16 cellular contexts compared by ENCODE assay signal in genomic region chr20:40562031-40562430, GRCh38.
DNase-seq lines count a peak whose midpoint lies in the region; ATAC-seq, FAIRE-seq and TF ChIP-seq lines count a peak whose summit lies in the region.
"Had no signal": no experiment of that assay in that cellular context is flagged by ENCODE, and none has a peak within 500 bp of the region (broad histone marks: within the 10 kb centered on the region; RNA-seq: fewer than 3 reads in every experiment).

No MANE protein-coding gene starts in this region.

- FAIRE-seq in astrocyte (lab: Jason Lieb, UNC): no peak
- FAIRE-seq: islet of Langerhans had no signal

- no peak overlapping the region for H3K9ac ChIP-seq in astrocyte (ENCODE audit: low read length)

- ATAC-seq in GM21528 (IDR thresholded peaks at IDR 0.05; ENCODE audit: low FRiP score, unreplicated experiment) (no peak), HG03432 (IDR thresholded peaks at IDR 0.05; ENCODE audit: unreplicated experiment) (no peak)
- ATAC-seq: body of pancreas had no signal

- H3K27me3 ChIP-seq in astrocyte (ENCODE audit: insufficient read depth, low read length): no peaks in the 10 kb centered on the region
- H3K27me3 ChIP-seq: body of pancreas had no signal

- TF ChIP-seq CTCF in astrocyte (IDR thresholded peaks at IDR 0.05; ENCODE audit: insufficient read depth, low read depth, low read length): no peak

- no peak overlapping the region for H3K4me2 ChIP-seq in astrocyte (ENCODE audit: low read length)

- no peak overlapping the region for H2AFZ ChIP-seq in astrocyte (ENCODE audit: low read depth, low read length)

- H3K9me3 ChIP-seq in astrocyte (ENCODE audit: insufficient read depth, low read depth, low read length): no peaks in the 10 kb centered on the region
- H3K9me3 ChIP-seq: body of pancreas had no signal

- no peaks in the 10 kb centered on the region for H4K20me1 ChIP-seq in astrocyte (ENCODE audit: insufficient read depth, low read length)

- H3K27ac Mint-ChIP-seq in astrocyte (ENCODE audit: unreplicated experiment): no peak overlapping the region
- H3K27ac Mint-ChIP-seq: stimulated activated naive CD8-positive, alpha-beta T cell treated with anti-CD3 and anti-CD28 coated beads, Interleukin-15, Interleukin-2, amounts not matched to agents 100 ng/mL and 50 ng/mL, for 24 hours had no signal

- no peaks in the 10 kb centered on the region for H3K9me3 Mint-ChIP-seq in astrocyte (ENCODE audit: unreplicated experiment)
- H3K9me3 Mint-ChIP-seq: stimulated activated naive CD8-positive, alpha-beta T cell treated with anti-CD3 and anti-CD28 coated beads, Interleukin-15, Interleukin-2, amounts not matched to agents 100 ng/mL and 50 ng/mL, for 24 hours had no signal

- no peak overlapping the region for H3K4me3 Mint-ChIP-seq in astrocyte (ENCODE audit: unreplicated experiment)
- H3K4me3 Mint-ChIP-seq: stimulated activated naive CD8-positive, alpha-beta T cell treated with anti-CD3 and anti-CD28 coated beads, Interleukin-15, Interleukin-2, amounts not matched to agents 100 ng/mL and 50 ng/mL, for 24 hours had no signal

- peak; percentile 9 to 16 for DNase-seq in NOMO-1 (lab: John Stamatoyannopoulos, UW; ENCODE audit: unreplicated experiment in 2 of 2)
- DNase-seq in NOMO-1 treated with dmso at 0.1 percent for 144 hours (lab: John Stamatoyannopoulos, UW; ENCODE audit: unreplicated experiment): no peak
- peak; percentile 23 for DNase-seq in astrocyte (ENCODE audit: low read depth)
- peak; percentile 87 for DNase-seq in islet precursor cell
- DNase-seq in ureter (ENCODE audit: low spot score): peak; percentile 54
- DNase-seq in UCSD-AML1 (lab: John Stamatoyannopoulos, UW; ENCODE audit: unreplicated experiment): no peak
- DNase-seq: DMS79 treated with DMSO at 0.1 percent for 48 hours, erythroblast, Karpas-422, NCI-H2227 treated with DMSO at 0.1 percent for 48 hours had no signal

- no peak overlapping the region for H3K27ac ChIP-seq in astrocyte (ENCODE audit: low read depth, low read length)
- H3K27ac ChIP-seq: 22Rv1, body of pancreas had no signal

- no peaks in the 10 kb centered on the region for H3K36me3 ChIP-seq in astrocyte (ENCODE audit: insufficient read depth, low read length)

- H3K27me3 Mint-ChIP-seq in astrocyte (ENCODE audit: low read depth, unreplicated experiment): no peaks in the 10 kb centered on the region

- no peaks in the 10 kb centered on the region for H3K79me2 ChIP-seq in astrocyte (ENCODE audit: insufficient read depth, low read length)

- H3K4me1 Mint-ChIP-seq in astrocyte (ENCODE audit: low read depth, unreplicated experiment): peaks cover 21% of the 10 kb centered on the region

- peaks cover 22% of the 10 kb centered on the region for H3K4me1 ChIP-seq in astrocyte (ENCODE audit: insufficient read depth, low read length)
- H3K4me1 ChIP-seq: body of pancreas had no signal

- no peaks in the 10 kb centered on the region for H3K36me3 Mint-ChIP-seq in astrocyte (ENCODE audit: low read depth, unreplicated experiment)

- no peak overlapping the region for H3K4me3 ChIP-seq in astrocyte (ENCODE audit: insufficient read depth, low read depth, low read length)
- H3K4me3 ChIP-seq: body of pancreas had no signal

Comparison
In these comparisons a context has a peak if more than half of its experiments do, and no peak if none do; other contexts are left out.
1. DNase-seq: peak in NOMO-1 (2 of 2), astrocyte (single experiment), islet precursor cell (single experiment) and ureter (single experiment); none in NOMO-1 treated with dmso at 0.1 percent for 144 hours (single experiment) and UCSD-AML1 (single experiment).